Comparison of ENCODE assay signal across 7 cellular contexts in the genomic region with DNA sequence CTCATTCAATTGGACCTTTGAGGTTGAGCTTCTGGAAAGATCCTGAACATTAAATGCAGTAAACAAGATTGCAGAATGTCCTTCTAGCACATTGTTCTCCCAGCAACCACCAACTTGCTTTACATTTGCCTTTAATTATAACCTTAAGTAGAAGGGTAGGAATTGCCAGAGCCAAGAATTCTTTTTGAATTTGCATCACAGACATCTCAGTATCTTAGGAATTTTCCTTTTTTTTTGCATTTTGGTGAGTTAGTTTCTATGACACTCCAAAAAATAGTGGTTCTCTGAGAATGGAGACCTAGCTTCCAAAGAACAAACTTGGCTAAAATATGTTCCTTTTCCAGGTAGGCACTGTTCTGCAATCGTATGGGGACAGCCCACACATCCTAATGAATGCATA.
"Had no signal": no experiment of that assay in that cellular context is flagged by ENCODE, and none has a peak within 500 bp of the region (broad histone marks: within the 10 kb centered on the region; RNA-seq: fewer than 3 reads in every experiment).

No MANE protein-coding gene starts in this region.

- H2AFZ ChIP-seq: GM23248 had no signal

- H3K4me3 ChIP-seq: GM23248, K562 had no signal

- H3K4me3 Mint-ChIP-seq: H9 had no signal

- H3K27ac ChIP-seq: GM23248, HL-60 had no signal

- DNase-seq: GM23248, HCEC 1CT, IMR-90, KG1 had no signal

- H3K9ac ChIP-seq: GM23248 had no signal

- H3K9me3 Mint-ChIP-seq: H9 had no signal
